Comparison of ENCODE assay signal across 13 cellular contexts in the genomic region with DNA sequence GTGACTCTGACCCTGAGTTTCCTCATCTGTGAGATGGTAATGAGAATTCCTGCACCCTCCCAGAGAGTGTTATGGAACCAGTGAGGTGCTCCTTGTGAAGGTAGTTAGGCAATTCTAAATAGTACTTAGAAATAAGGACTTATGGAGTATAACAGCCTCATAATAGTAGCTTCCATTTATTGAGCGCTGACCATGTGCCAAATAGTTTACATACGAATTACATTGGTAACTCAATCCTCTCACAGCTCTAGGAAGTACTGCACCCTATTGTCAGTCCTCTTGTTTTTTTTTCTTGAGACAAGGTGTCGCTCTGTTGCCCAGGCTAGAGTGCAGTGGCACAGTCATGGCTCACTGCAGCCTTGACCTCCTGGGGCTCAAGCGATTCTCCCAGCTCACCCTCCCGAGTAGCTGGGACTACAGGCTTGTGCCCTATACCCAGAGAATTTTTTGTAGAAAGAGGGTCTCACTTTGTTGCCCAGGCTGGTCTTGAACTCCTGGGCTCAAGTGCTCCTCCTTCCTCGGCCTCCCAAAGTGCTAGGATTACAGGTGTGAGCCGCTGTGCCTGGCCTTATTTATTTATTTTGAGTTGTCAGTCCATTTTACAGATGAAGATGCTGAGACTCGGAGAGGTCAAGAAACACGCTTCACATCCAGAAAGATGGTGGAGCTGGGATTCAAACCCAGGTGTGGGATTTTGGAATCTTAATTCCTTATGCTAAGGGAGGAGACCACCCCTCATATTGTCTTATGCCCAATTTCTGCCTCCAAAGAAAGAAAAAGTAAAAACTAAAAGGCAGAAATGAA. TPM values are rescaled to one million over a fixed set of nuclear protein-coding genes. Genes with fewer than 3 reads are reported as not detected.
DNase-seq lines count a peak whose midpoint lies in the region; ATAC-seq, FAIRE-seq and TF ChIP-seq lines count a peak whose summit lies in the region.
"Had no signal": no experiment of that assay in that cellular context is flagged by ENCODE, and none has a peak within 500 bp of the region (broad histone marks: within the 10 kb centered on the region; RNA-seq: fewer than 3 reads in every experiment).

No MANE protein-coding gene starts in this region.

- H3K9me3 Mint-ChIP-seq in astrocyte (ENCODE audit: unreplicated experiment) (peaks cover 3% of the 10 kb centered on the region), chondrocyte (ENCODE audit: low read depth) (no peaks in the 10 kb centered on the region)
- H3K9me3 Mint-ChIP-seq: activated naive CD4-positive, alpha-beta T cell treated with anti-CD3 and anti-CD28 coated beads, Interleukin-2, amount 50 U/mL, for 24 hours had no signal

- H3K4me1 Mint-ChIP-seq in astrocyte (ENCODE audit: low read depth, unreplicated experiment) = peaks cover 3% of the 10 kb centered on the region
- H3K4me1 Mint-ChIP-seq in chondrocyte (ENCODE audit: low read depth) = peaks cover 34% of the 10 kb centered on the region

- H3K4me1 ChIP-seq in right atrium auricular region (peaks cover 0 to 17% of the 10 kb centered on the region in 2 donors), astrocyte (ENCODE audit: insufficient read depth, low read length) (peaks cover 10% of the 10 kb centered on the region), lung (ENCODE audit: control insufficient read depth in 2 of 2, insufficient read depth in 2 of 2, low read length in 2 of 2) (peaks cover 0 to 10% of the 10 kb centered on the region in 2 donors)

- peak; percentile 45 for FAIRE-seq in astrocyte (lab: Jason Lieb, UNC)

- ATAC-seq in left ventricle myocardium superior (no peak), lung (ENCODE audit: insufficient read depth, low FRiP score) (peak; percentile 13), GM21723 (IDR thresholded peaks at IDR 0.05; ENCODE audit: unreplicated experiment) (no peak)
- ATAC-seq: stimulated activated naive CD8-positive, alpha-beta T cell treated with anti-CD3 and anti-CD28 coated beads, Interleukin-15, Interleukin-2, amounts not matched to agents 100 U/mL and 50 U/mL, for 24 hours had no signal

- H3K27ac ChIP-seq in right atrium auricular region (peak overlapping the region; percentile 6 to 21), astrocyte (ENCODE audit: low read depth, low read length) (no peak overlapping the region), lung (ENCODE audit: low read depth in 1 of 2, low read length in 1 of 2) (peak overlapping the region in 1 of 2 donors; percentile 26)

- H2AFZ ChIP-seq in astrocyte (ENCODE audit: low read depth, low read length) = no peak overlapping the region

- H3K9ac ChIP-seq in astrocyte (ENCODE audit: low read length) = no peak overlapping the region

- no peaks in the 10 kb centered on the region for H4K20me1 ChIP-seq in astrocyte (ENCODE audit: insufficient read depth, low read length)

- no peak for DNase-seq in right atrium auricular region (ENCODE audit: low spot score)
- no peak for DNase-seq in left ventricle myocardium superior
- no peak for DNase-seq in astrocyte (ENCODE audit: low read depth)
- no peak for DNase-seq in lung (ENCODE audit: low spot score)
- DNase-seq in activated T-cell treated with anti-CD3 and anti-CD28 coated beads for 4 hours = no peak
- no peak for DNase-seq in stimulated activated CD4-positive, alpha-beta T cell treated with anti-CD3 and anti-CD28 coated beads, Interleukin-12 subunit alpha, Interleukin-12 subunit beta, amount 100 ng/mL, for 4 hours
- no peak for DNase-seq in chondrocyte (ENCODE audit: low spot score)
- DNase-seq: stimulated activated naive CD8-positive, alpha-beta T cell treated with anti-CD3 and anti-CD28 coated beads, Interleukin-15, Interleukin-2, amounts not matched to agents 100 U/mL and 50 U/mL, for 24 hours had no signal

- no peak overlapping the region for H3K27ac Mint-ChIP-seq in astrocyte (ENCODE audit: unreplicated experiment)
- H3K27ac Mint-ChIP-seq in chondrocyte (ENCODE audit: unreplicated experiment) = no peak overlapping the region
- H3K27ac Mint-ChIP-seq: activated naive CD4-positive, alpha-beta T cell treated with anti-CD3 and anti-CD28 coated beads, Interleukin-2, amount 50 U/mL, for 24 hours had no signal

- H3K9me3 ChIP-seq in right atrium auricular region = no peaks in the 10 kb centered on the region
- peaks cover 4% of the 10 kb centered on the region for H3K9me3 ChIP-seq in astrocyte (ENCODE audit: insufficient read depth, low read depth, low read length)
- H3K9me3 ChIP-seq in lung (ENCODE audit: control insufficient read depth in 2 of 2, insufficient read depth in 1 of 2, low read length in 1 of 2) = no peaks in the 10 kb centered on the region

- H3K27me3 Mint-ChIP-seq in astrocyte (ENCODE audit: low read depth, unreplicated experiment) (peaks cover 24% of the 10 kb centered on the region), chondrocyte (ENCODE audit: low read depth) (no peaks in the 10 kb centered on the region)
- H3K27me3 Mint-ChIP-seq: activated naive CD4-positive, alpha-beta T cell treated with anti-CD3 and anti-CD28 coated beads, Interleukin-2, amount 50 U/mL, for 24 hours had no signal

- H3K27me3 ChIP-seq in right atrium auricular region (no peaks in the 10 kb centered on the region), astrocyte (ENCODE audit: insufficient read depth, low read length) (no peaks in the 10 kb centered on the region), lung (ENCODE audit: control insufficient read depth, insufficient read depth) (no peaks in the 10 kb centered on the region)

- no peak overlapping the region for H3K4me2 ChIP-seq in astrocyte (ENCODE audit: low read length)

- intact Hi-C loops in left ventricle myocardium superior (cut with micrococcal nuclease) = no loop called here

- H3K36me3 Mint-ChIP-seq in astrocyte (ENCODE audit: low read depth, unreplicated experiment) (no peaks in the 10 kb centered on the region), chondrocyte (ENCODE audit: low read depth) (no peaks in the 10 kb centered on the region)
- H3K36me3 Mint-ChIP-seq: activated naive CD4-positive, alpha-beta T cell treated with anti-CD3 and anti-CD28 coated beads, Interleukin-2, amount 50 U/mL, for 24 hours had no signal

- no peaks in the 10 kb centered on the region for H3K36me3 ChIP-seq in right atrium auricular region
- no peaks in the 10 kb centered on the region for H3K36me3 ChIP-seq in astrocyte (ENCODE audit: insufficient read depth, low read length)
- H3K36me3 ChIP-seq in lung (ENCODE audit: control insufficient read depth in 2 of 2, insufficient read depth in 2 of 2, low read length in 2 of 2) = no peaks in the 10 kb centered on the region

- no peaks in the 10 kb centered on the region for H3K79me2 ChIP-seq in astrocyte (ENCODE audit: insufficient read depth, low read length)

- WGBS in lung, 2 donors = 64 to 74% methylated on average over 9 of the region's 9 CpGs

- H3K4me3 ChIP-seq in right atrium auricular region = no peak overlapping the region
- no peak overlapping the region for H3K4me3 ChIP-seq in astrocyte (ENCODE audit: insufficient read depth, low read depth, low read length)
- H3K4me3 ChIP-seq in lung = no peak overlapping the region

- H3K4me3 Mint-ChIP-seq in astrocyte (ENCODE audit: unreplicated experiment) (no peak overlapping the region), chondrocyte (ENCODE audit: unreplicated experiment) (no peak overlapping the region)
- H3K4me3 Mint-ChIP-seq: activated naive CD4-positive, alpha-beta T cell treated with anti-CD3 and anti-CD28 coated beads, Interleukin-2, amount 50 U/mL, for 24 hours had no signal

- TF ChIP-seq CTCF in right atrium auricular region (IDR thresholded peaks at IDR 0.05) (no peak), astrocyte (IDR thresholded peaks at IDR 0.05; ENCODE audit: insufficient read depth, low read depth, low read length) (no peak), lung (IDR thresholded peaks at IDR 0.05; ENCODE audit: control extremely low read depth, extremely low read depth) (no peak), chondrocyte (IDR thresholded peaks at IDR 0.05) (no peak)

RNA-seq across cellular contexts. Expression of a gene that starts 2.9 kb away (rescaled TPM):
- total RNA-seq in right atrium auricular region (not detected), left ventricle myocardium superior (not detected), astrocyte (not detected in 2 replicates), lung (1 to 10 TPM in 1 of 2 donors, under 1 TPM in 1; 0.17 to 6.8 TPM), chondrocyte (0.39 TPM in 1 of 3 replicates, not detected in the others)
- 1 to 10 TPM; 2.0 to 2.3 TPM for polyA plus RNA-seq in lung
- total RNA-seq: dermis microvascular lymphatic vessel endothelial cell, SK-MEL-5 had no signal
- polyA plus RNA-seq: neural cell had no signal

RNA-seq across cellular contexts. Expression of a gene that starts 55.2 kb away (rescaled TPM):
- total RNA-seq in right atrium auricular region = 100 to 1,000 TPM in 1 of 2 donors, 10 to 100 TPM in 1; 81.0 to 237 TPM
- total RNA-seq in left ventricle myocardium superior = 176 TPM
- 134 and 142 TPM in 2 replicates for total RNA-seq in astrocyte
- 100 to 1,000 TPM; 205 to 565 TPM for total RNA-seq in lung
- polyA plus RNA-seq in lung = 100 to 1,000 TPM; 197 to 225 TPM
- total RNA-seq in chondrocyte = 351 to 496 TPM (median 486 TPM) in 3 replicates
